Comparison of ENCODE assay signal across 1 cellular context in genomic region chr1:154936416-154937050, GRCh38.
TF ChIP-seq lines count a peak whose summit lies in the region.

TSS of gene PMVK (minus strand) at chr1:154936719. CDS start at chr1:154936685, 34 bp downstream.

TF ChIP-seq in HepG2, 621 proteins besides CTCF, POLR2A, EP300 and RAD21 (continued from another document and continues in another):
- TF ChIP-seq TRIM22 (IDR thresholded peaks at IDR 0.05) (no peak), MEIS2 (CRISPR knock-in tag; IDR thresholded peaks at IDR 0.05) (peak; percentile 95), ZBTB26 (CRISPR knock-in tag; IDR thresholded peaks at IDR 0.05; ENCODE audit: borderline replicate concordance) (peak; percentile 91), PAWR (CRISPR knock-in tag; IDR thresholded peaks at IDR 0.05; ENCODE audit: borderline replicate concordance) (peak; percentile 99), KLF11 (CRISPR knock-in tag; IDR thresholded peaks at IDR 0.05) (peak; percentile 98), PBX3 (CRISPR knock-in tag; IDR thresholded peaks at IDR 0.05; ENCODE audit: borderline replicate concordance) (peak; percentile 54; the same call in 1 of the 2 replicates), ZSCAN30 (CRISPR knock-in tag; IDR thresholded peaks at IDR 0.05) (peak; percentile 98), MXD3 (CRISPR knock-in tag; IDR thresholded peaks at IDR 0.05) (peak; percentile 99), ZSCAN31 (CRISPR knock-in tag; IDR thresholded peaks at IDR 0.05; ENCODE audit: low read depth) (peak; percentile 99), ZNF674 (CRISPR knock-in tag; IDR thresholded peaks at IDR 0.05; ENCODE audit: low read depth) (peak; percentile 94; the same call in 1 of the 2 replicates), ZFP1 (CRISPR knock-in tag; IDR thresholded peaks at IDR 0.05) (peak; percentile 18; the same call in 1 of the 2 replicates), ZNF510 (CRISPR knock-in tag; IDR thresholded peaks at IDR 0.05; ENCODE audit: low read depth) (peak; percentile 100), KLF9 (CRISPR knock-in tag; IDR thresholded peaks at IDR 0.05; ENCODE audit: low read depth) (peak; percentile 97), RFX1 (IDR thresholded peaks at IDR 0.05) (no peak), ZNF335 (CRISPR knock-in tag; IDR thresholded peaks at IDR 0.05) (peak; percentile 93), ERF (CRISPR knock-in tag; IDR thresholded peaks at IDR 0.05) (peak; percentile 100), ZNF501 (CRISPR knock-in tag; IDR thresholded peaks at IDR 0.05) (peak; percentile 96), TFDP2 (CRISPR knock-in tag; IDR thresholded peaks at IDR 0.05) (peak; percentile 99), SOX5 (CRISPR knock-in tag; IDR thresholded peaks at IDR 0.05; ENCODE audit: borderline replicate concordance) (peak; percentile 79), ZBTB20 (CRISPR knock-in tag; IDR thresholded peaks at IDR 0.05; ENCODE audit: borderline replicate concordance, low read depth) (peak; percentile 98), FOXA3 (CRISPR knock-in tag; IDR thresholded peaks at IDR 0.05) (peak; percentile 59), ZNF781 (CRISPR knock-in tag; IDR thresholded peaks at IDR 0.05; ENCODE audit: borderline replicate concordance, not compliant biosample characterization) (peak; percentile 94), ZNF800 (CRISPR knock-in tag; IDR thresholded peaks at IDR 0.05) (no peak; the same call in none of the 2 replicates), MTA3 (CRISPR knock-in tag; IDR thresholded peaks at IDR 0.05) (no peak), GATA4 (IDR thresholded peaks at IDR 0.05; ENCODE audit: borderline replicate concordance, low read depth) (peak; percentile 67; the same call in 1 of the 2 replicates), ZNF337 (CRISPR knock-in tag; IDR thresholded peaks at IDR 0.05; ENCODE audit: borderline replicate concordance, low read depth) (peak; percentile 96; the same call in 1 of the 2 replicates), PPARG (CRISPR knock-in tag; conservative IDR thresholded peaks at IDR 0.05) (peak; percentile 75), ZNF777 (CRISPR knock-in tag; IDR thresholded peaks at IDR 0.05) (peak; percentile 37; the same call in 1 of the 2 replicates), ZNF224 (CRISPR knock-in tag; IDR thresholded peaks at IDR 0.05) (peak; percentile 97; the same call in 1 of the 2 replicates), KAT7 (CRISPR knock-in tag; IDR thresholded peaks at IDR 0.05; ENCODE audit: borderline replicate concordance) (peak; percentile 65; the same call in 1 of the 2 replicates), NKX3-1 (CRISPR knock-in tag; IDR thresholded peaks at IDR 0.05) (peak; percentile 94), ZMYM2 (CRISPR knock-in tag; IDR thresholded peaks at IDR 0.05) (peak; percentile 93), ZNF3 (CRISPR knock-in tag; IDR thresholded peaks at IDR 0.05) (peak; percentile 32; the same call in 1 of the 2 replicates), SMC3 (IDR thresholded peaks at IDR 0.05; ENCODE audit: low read length) (no peak), ZNF282 (IDR thresholded peaks at IDR 0.05; ENCODE audit: partially characterized antibody) (no peak), ZNF713 (CRISPR knock-in tag; IDR thresholded peaks at IDR 0.05) (0 out of 2 replicates have a peak, but pooled peaks have one; percentile 81)
- TF ChIP-seq, protein P1, sequence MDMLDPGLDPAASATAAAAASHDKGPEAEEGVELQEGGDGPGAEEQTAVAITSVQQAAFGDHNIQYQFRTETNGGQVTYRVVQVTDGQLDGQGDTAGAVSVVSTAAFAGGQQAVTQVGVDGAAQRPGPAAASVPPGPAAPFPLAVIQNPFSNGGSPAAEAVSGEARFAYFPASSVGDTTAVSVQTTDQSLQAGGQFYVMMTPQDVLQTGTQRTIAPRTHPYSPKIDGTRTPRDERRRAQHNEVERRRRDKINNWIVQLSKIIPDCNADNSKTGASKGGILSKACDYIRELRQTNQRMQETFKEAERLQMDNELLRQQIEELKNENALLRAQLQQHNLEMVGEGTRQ (IDR thresholded peaks at IDR 0.05; ENCODE audit: low read depth, low read length), result peak; percentile 93
- TF ChIP-seq, protein P1 (CRISPR knock-in tag; IDR thresholded peaks at IDR 0.05; ENCODE audit: borderline replicate concordance), result peak; percentile 96
- TF ChIP-seq, protein P2, sequence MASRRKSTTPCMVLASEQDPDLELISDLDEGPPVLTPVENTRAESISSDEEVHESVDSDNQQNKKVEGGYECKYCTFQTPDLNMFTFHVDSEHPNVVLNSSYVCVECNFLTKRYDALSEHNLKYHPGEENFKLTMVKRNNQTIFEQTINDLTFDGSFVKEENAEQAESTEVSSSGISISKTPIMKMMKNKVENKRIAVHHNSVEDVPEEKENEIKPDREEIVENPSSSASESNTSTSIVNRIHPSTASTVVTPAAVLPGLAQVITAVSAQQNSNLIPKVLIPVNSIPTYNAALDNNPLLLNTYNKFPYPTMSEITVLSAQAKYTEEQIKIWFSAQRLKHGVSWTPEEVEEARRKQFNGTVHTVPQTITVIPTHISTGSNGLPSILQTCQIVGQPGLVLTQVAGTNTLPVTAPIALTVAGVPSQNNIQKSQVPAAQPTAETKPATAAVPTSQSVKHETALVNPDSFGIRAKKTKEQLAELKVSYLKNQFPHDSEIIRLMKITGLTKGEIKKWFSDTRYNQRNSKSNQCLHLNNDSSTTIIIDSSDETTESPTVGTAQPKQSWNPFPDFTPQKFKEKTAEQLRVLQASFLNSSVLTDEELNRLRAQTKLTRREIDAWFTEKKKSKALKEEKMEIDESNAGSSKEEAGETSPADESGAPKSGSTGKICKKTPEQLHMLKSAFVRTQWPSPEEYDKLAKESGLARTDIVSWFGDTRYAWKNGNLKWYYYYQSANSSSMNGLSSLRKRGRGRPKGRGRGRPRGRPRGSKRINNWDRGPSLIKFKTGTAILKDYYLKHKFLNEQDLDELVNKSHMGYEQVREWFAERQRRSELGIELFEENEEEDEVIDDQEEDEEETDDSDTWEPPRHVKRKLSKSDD (CRISPR knock-in tag; IDR thresholded peaks at IDR 0.05; ENCODE audit: low read depth), result peak; percentile 95
- TF ChIP-seq, protein P3, sequence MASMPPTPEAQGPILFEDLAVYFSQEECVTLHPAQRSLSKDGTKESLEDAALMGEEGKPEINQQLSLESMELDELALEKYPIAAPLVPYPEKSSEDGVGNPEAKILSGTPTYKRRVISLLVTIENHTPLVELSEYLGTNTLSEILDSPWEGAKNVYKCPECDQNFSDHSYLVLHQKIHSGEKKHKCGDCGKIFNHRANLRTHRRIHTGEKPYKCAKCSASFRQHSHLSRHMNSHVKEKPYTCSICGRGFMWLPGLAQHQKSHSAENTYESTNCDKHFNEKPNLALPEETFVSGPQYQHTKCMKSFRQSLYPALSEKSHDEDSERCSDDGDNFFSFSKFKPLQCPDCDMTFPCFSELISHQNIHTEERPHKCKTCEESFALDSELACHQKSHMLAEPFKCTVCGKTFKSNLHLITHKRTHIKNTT (CRISPR knock-in tag; IDR thresholded peaks at IDR 0.05), result no peak
- TF ChIP-seq, protein P4, sequence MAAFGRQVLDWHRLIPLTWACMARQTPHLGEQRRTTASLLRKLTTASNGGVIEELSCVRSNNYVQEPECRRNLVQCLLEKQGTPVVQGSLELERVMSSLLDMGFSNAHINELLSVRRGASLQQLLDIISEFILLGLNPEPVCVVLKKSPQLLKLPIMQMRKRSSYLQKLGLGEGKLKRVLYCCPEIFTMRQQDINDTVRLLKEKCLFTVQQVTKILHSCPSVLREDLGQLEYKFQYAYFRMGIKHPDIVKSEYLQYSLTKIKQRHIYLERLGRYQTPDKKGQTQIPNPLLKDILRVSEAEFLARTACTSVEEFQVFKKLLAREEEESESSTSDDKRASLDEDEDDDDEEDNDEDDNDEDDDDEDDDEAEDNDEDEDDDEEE (CRISPR knock-in tag; IDR thresholded peaks at IDR 0.05), result peak; percentile 100
- TF ChIP-seq, protein P5, sequence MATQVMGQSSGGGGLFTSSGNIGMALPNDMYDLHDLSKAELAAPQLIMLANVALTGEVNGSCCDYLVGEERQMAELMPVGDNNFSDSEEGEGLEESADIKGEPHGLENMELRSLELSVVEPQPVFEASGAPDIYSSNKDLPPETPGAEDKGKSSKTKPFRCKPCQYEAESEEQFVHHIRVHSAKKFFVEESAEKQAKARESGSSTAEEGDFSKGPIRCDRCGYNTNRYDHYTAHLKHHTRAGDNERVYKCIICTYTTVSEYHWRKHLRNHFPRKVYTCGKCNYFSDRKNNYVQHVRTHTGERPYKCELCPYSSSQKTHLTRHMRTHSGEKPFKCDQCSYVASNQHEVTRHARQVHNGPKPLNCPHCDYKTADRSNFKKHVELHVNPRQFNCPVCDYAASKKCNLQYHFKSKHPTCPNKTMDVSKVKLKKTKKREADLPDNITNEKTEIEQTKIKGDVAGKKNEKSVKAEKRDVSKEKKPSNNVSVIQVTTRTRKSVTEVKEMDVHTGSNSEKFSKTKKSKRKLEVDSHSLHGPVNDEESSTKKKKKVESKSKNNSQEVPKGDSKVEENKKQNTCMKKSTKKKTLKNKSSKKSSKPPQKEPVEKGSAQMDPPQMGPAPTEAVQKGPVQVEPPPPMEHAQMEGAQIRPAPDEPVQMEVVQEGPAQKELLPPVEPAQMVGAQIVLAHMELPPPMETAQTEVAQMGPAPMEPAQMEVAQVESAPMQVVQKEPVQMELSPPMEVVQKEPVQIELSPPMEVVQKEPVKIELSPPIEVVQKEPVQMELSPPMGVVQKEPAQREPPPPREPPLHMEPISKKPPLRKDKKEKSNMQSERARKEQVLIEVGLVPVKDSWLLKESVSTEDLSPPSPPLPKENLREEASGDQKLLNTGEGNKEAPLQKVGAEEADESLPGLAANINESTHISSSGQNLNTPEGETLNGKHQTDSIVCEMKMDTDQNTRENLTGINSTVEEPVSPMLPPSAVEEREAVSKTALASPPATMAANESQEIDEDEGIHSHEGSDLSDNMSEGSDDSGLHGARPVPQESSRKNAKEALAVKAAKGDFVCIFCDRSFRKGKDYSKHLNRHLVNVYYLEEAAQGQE (IDR thresholded peaks at IDR 0.05; ENCODE audit: borderline replicate concordance in 1 of 2, low read depth in 1 of 2, low read length in 2 of 2), result no peak
